Comparison of ENCODE assay signal across 11 cellular contexts in genomic region chr5:147404706-147405105, GRCh38.
A peak's percentile ranks its signal among the peaks of the same experiment; 100 is the strongest.
DNase-seq lines count a peak whose midpoint lies in the region; ATAC-seq and TF ChIP-seq lines count a peak whose summit lies in the region.
"Had no signal": no experiment of that assay in that cellular context is flagged by ENCODE, and none has a peak within 500 bp of the region (broad histone marks: within the 10 kb centered on the region; RNA-seq: fewer than 3 reads in every experiment).

No MANE protein-coding gene starts in this region.

- POLR2A ChIA-PET in Caco-2 (lab: Charles Lee), result no interaction called here
- POLR2A ChIA-PET in activated CD8-positive, alpha-beta T cell treated with anti-CD3 and anti-CD28 coated beads for 36 hours (lab: Charles Lee), result no interaction called here

- no TSS peak for BruUV-seq in Caco-2 (replicated peaks; lab: Mats Ljungman, UMichigan)

- no peaks in the 10 kb centered on the region for H3K36me3 ChIP-seq in Caco-2 (ENCODE audit: control insufficient read depth, insufficient read depth, low read length)
- H3K36me3 ChIP-seq in lower lobe of right lung, result peaks cover 37% of the 10 kb centered on the region

- H3K79me1 ChIP-seq in H9 (ENCODE audit: insufficient read depth, low read depth, low read length, poor library complexity, severe bottlenecking), result no peaks in the 10 kb centered on the region

- no peak overlapping the region for H3K23ac ChIP-seq in H9 (ENCODE audit: insufficient read length, low read depth, low read length)

- H3K9ac ChIP-seq in H9 (ENCODE audit: extremely low read depth, insufficient read length, low read length), result no peak overlapping the region

- no peak overlapping the region for H2BK120ac ChIP-seq in H9 (ENCODE audit: low read depth, low read length, poor library complexity, severe bottlenecking)

- H3K27me3 ChIP-seq in Caco-2 (replicated peaks; ENCODE audit: control insufficient read depth, insufficient read depth, low read length) (no peaks in the 10 kb centered on the region), H9 (ENCODE audit: insufficient read depth, low read length) (no peaks in the 10 kb centered on the region), lower lobe of right lung (ENCODE audit: low read depth) (no peaks in the 10 kb centered on the region)
- H3K27me3 ChIP-seq: BE2C had no signal

- ATAC-seq in lower lobe of right lung, result no peak
- no peak for ATAC-seq in activated CD8-positive, alpha-beta T cell treated with anti-CD3 and anti-CD28 coated beads for 36 hours

- no peak overlapping the region for H3K4me3 ChIP-seq in Caco-2 (ENCODE audit: low read depth, low read length)
- no peak overlapping the region for H3K4me3 ChIP-seq in lower lobe of right lung

- H3K79me2 ChIP-seq in H9 (ENCODE audit: insufficient read depth, low read length), result no peaks in the 10 kb centered on the region

- H3K9me3 Mint-ChIP-seq in Caco-2 (ENCODE audit: unreplicated experiment), result no peaks in the 10 kb centered on the region
- H3K9me3 Mint-ChIP-seq in H9, result no peaks in the 10 kb centered on the region
- no peaks in the 10 kb centered on the region for H3K9me3 Mint-ChIP-seq in activated CD8-positive, alpha-beta T cell treated with anti-CD3 and anti-CD28 coated beads for 36 hours
- H3K9me3 Mint-ChIP-seq: activated T-cell treated with anti-CD3 and anti-CD28 coated beads, Interleukin-2, amount 50 U/mL, for 24 hours had no signal

- TF ChIP-seq CTCF in Caco-2 (IDR thresholded peaks at IDR 0.05; ENCODE audit: insufficient read depth in 1 of 2, low read depth in 1 of 2, low read length in 1 of 2, severe bottlenecking in 1 of 2, unreplicated experiment in 1 of 2) (no peak), H9 (conservative IDR thresholded peaks at IDR 0.05) (no peak), lower lobe of right lung (IDR thresholded peaks at IDR 0.05) (no peak)
- no peak for TF ChIP-seq CTCF in activated CD8-positive, alpha-beta T cell treated with anti-CD3 and anti-CD28 coated beads for 36 hours (IDR thresholded peaks at IDR 0.05)

- intact Hi-C loops in Caco-2 (cut with micrococcal nuclease; ENCODE audit: unreplicated experiment) (loop anchor here (5.0 to 10.0 kb wide), 2 partner anchors 173 to 430 kb away; partner anchors contain the start of gene SPINK1), lower lobe of right lung (cut with DNase I) (no loop called here)
- intact Hi-C loops in activated CD8-positive, alpha-beta T cell treated with anti-CD3 and anti-CD28 coated beads for 36 hours (cut with micrococcal nuclease), result no loop called here

- no peak overlapping the region for H3K4me3 Mint-ChIP-seq in Caco-2 (ENCODE audit: unreplicated experiment)
- no peak overlapping the region for H3K4me3 Mint-ChIP-seq in H9
- no peak overlapping the region for H3K4me3 Mint-ChIP-seq in activated CD8-positive, alpha-beta T cell treated with anti-CD3 and anti-CD28 coated beads for 36 hours
- H3K4me3 Mint-ChIP-seq: activated T-cell treated with anti-CD3 and anti-CD28 coated beads, Interleukin-2, amount 50 U/mL, for 24 hours had no signal

- peaks cover 43% of the 10 kb centered on the region for H3K4me1 Mint-ChIP-seq in Caco-2 (ENCODE audit: low read depth, unreplicated experiment)
- no peaks in the 10 kb centered on the region for H3K4me1 Mint-ChIP-seq in H9
- H3K4me1 Mint-ChIP-seq in activated CD8-positive, alpha-beta T cell treated with anti-CD3 and anti-CD28 coated beads for 36 hours (ENCODE audit: low read depth), result no peaks in the 10 kb centered on the region

- no peak overlapping the region for H4K5ac ChIP-seq in H9 (ENCODE audit: insufficient read length, low read depth, low read length)

- no peak overlapping the region for H3K4me2 ChIP-seq in H9 (ENCODE audit: insufficient read depth, insufficient read length, low read length)

- no peaks in the 10 kb centered on the region for H3K27me3 Mint-ChIP-seq in Caco-2 (ENCODE audit: insufficient read depth, unreplicated experiment)
- no peaks in the 10 kb centered on the region for H3K27me3 Mint-ChIP-seq in H9 (ENCODE audit: low read depth)
- no peaks in the 10 kb centered on the region for H3K27me3 Mint-ChIP-seq in activated CD8-positive, alpha-beta T cell treated with anti-CD3 and anti-CD28 coated beads for 36 hours
- H3K27me3 Mint-ChIP-seq: activated T-cell treated with anti-CD3 and anti-CD28 coated beads, Interleukin-2, amount 50 U/mL, for 24 hours had no signal

- H2BK20ac ChIP-seq in H9 (ENCODE audit: low read depth, low read length, poor library complexity, severe bottlenecking), result no peak overlapping the region

- H3K27ac Mint-ChIP-seq in Caco-2 (ENCODE audit: unreplicated experiment) (peak overlapping the region; percentile 74), H9 (peak overlapping the region in 2 of 3 experiments; percentile 73 to 83; a peak in 4 of 7 replicates)
- H3K27ac Mint-ChIP-seq in activated CD8-positive, alpha-beta T cell treated with anti-CD3 and anti-CD28 coated beads for 36 hours, result no peak overlapping the region
- H3K27ac Mint-ChIP-seq: activated T-cell treated with anti-CD3 and anti-CD28 coated beads, Interleukin-2, amount 50 U/mL, for 24 hours had no signal

- no CpG with 5 or more reads among the region's 1 CpG for WGBS in H9 (ENCODE audit: extremely low coverage, insufficient read length, low lambda C conversion rate)

- H4K20me1 ChIP-seq in H9 (ENCODE audit: control insufficient read depth, insufficient read depth, insufficient read length), result no peaks in the 10 kb centered on the region

- no peak overlapping the region for H2BK15ac ChIP-seq in H9 (ENCODE audit: low read depth, low read length)

- DNase-seq in Caco-2, result no peak
- no peak for DNase-seq in H9
- peak; percentile 13 for DNase-seq in LHCN-M2 (ENCODE audit: low read depth)
- no peak for DNase-seq in lower lobe of right lung
- no peak for DNase-seq in activated CD8-positive, alpha-beta T cell treated with anti-CD3 and anti-CD28 coated beads for 36 hours
- DNase-seq in activated CD8-positive, alpha-beta memory T cell treated with anti-CD3 and anti-CD28 coated beads, Interleukin-2, amount 50 U/mL, for 48 hours, result no peak
- DNase-seq in SHP77 (lab: John Stamatoyannopoulos, UW), result no peak
- no peak for DNase-seq in activated naive CD4-positive, alpha-beta T cell (lab: John Stamatoyannopoulos, UW)
- DNase-seq: activated T-cell treated with anti-CD3 and anti-CD28 coated beads, Interleukin-2, amount 50 U/mL, for 24 hours; BE2C; hippocampal formation had no signal

- no peak overlapping the region for H4K91ac ChIP-seq in H9 (ENCODE audit: insufficient read length, low read depth, low read length)

- H3K4ac ChIP-seq in H9 (ENCODE audit: low read depth, low read length), result no peak overlapping the region

- H2BK12ac ChIP-seq in H9 (ENCODE audit: insufficient read length, low read depth, low read length), result no peak overlapping the region

- no peak overlapping the region for H3K18ac ChIP-seq in H9 (ENCODE audit: insufficient read length, low read depth, low read length)

- peaks cover 83% of the 10 kb centered on the region for H3K4me1 ChIP-seq in Caco-2
- no peaks in the 10 kb centered on the region for H3K4me1 ChIP-seq in H9 (ENCODE audit: insufficient read depth, low read length)
- H3K4me1 ChIP-seq in lower lobe of right lung, result peaks cover 34% of the 10 kb centered on the region

- H3K9me3 ChIP-seq in Caco-2, result no peaks in the 10 kb centered on the region
- H3K9me3 ChIP-seq in H9 (ENCODE audit: control insufficient read depth, low read depth, low read length), result no peaks in the 10 kb centered on the region
- no peaks in the 10 kb centered on the region for H3K9me3 ChIP-seq in lower lobe of right lung
- H3K9me3 ChIP-seq: BE2C had no signal

- no peak overlapping the region for H3K14ac ChIP-seq in H9 (ENCODE audit: insufficient read depth, low read length)

- no peak overlapping the region for H3T11ph ChIP-seq in H9 (ENCODE audit: low read length)

- CTCF ChIA-PET in Caco-2 (lab: Charles Lee), result no interaction called here
- CTCF ChIA-PET in activated CD8-positive, alpha-beta T cell treated with anti-CD3 and anti-CD28 coated beads for 36 hours (lab: Charles Lee), result no interaction called here

- H2AK5ac ChIP-seq in H9 (ENCODE audit: insufficient read length, low read length), result no peak overlapping the region

- H3K56ac ChIP-seq in H9 (ENCODE audit: insufficient read length, low read depth, low read length), result no peak overlapping the region

- no peak overlapping the region for H2AFZ ChIP-seq in H9 (ENCODE audit: low read length)

- H4K8ac ChIP-seq in H9 (replicated peaks; ENCODE audit: insufficient read length, low read depth, low read length), result no peak overlapping the region

- H3K27ac ChIP-seq in H9 (ENCODE audit: insufficient read length, low read depth, low read length) (no peak overlapping the region), lower lobe of right lung (peak overlapping the region; percentile 76)

- H2BK5ac ChIP-seq in H9 (ENCODE audit: insufficient read length, low read length), result no peak overlapping the region

- H3K36me3 Mint-ChIP-seq in Caco-2 (ENCODE audit: insufficient read depth, unreplicated experiment) (peaks cover 56% of the 10 kb centered on the region), H9 (ENCODE audit: insufficient read depth in 1 of 3, low read depth in 3 of 3) (peaks cover 82 to 97% (median 95%) of the 10 kb centered on the region in 3 experiments)
- H3K36me3 Mint-ChIP-seq in activated CD8-positive, alpha-beta T cell treated with anti-CD3 and anti-CD28 coated beads for 36 hours (ENCODE audit: low read depth), result no peaks in the 10 kb centered on the region

- no peaks in the 10 kb centered on the region for H3K23me2 ChIP-seq in H9 (ENCODE audit: insufficient read length, low read depth, low read length, poor library complexity, severe bottlenecking)
